ENCODE assay signal across 8 cellular contexts in genomic region chr5:175321927-175322532, GRCh38.
DNase-seq lines count a peak whose midpoint lies in the region; ATAC-seq and TF ChIP-seq lines count a peak whose summit lies in the region.

No MANE protein-coding gene starts in this region.

- H3K27me3 ChIP-seq in neural progenitor cell, result no peaks in the 10 kb centered on the region
- H3K27me3 ChIP-seq in esophagus muscularis mucosa, result peaks cover 0 to 6% (median 0%) of the 10 kb centered on the region in 4 donors

- DNase-seq in NOMO-1 (lab: John Stamatoyannopoulos, UW; ENCODE audit: unreplicated experiment in 2 of 2), result peak; percentile 1 to 7
- DNase-seq in NOMO-1 treated with dmso at 0.1 percent for 144 hours (lab: John Stamatoyannopoulos, UW; ENCODE audit: unreplicated experiment), result no peak
- peak; percentile 53 for DNase-seq in NAMALWA (ENCODE audit: low spot score)
- DNase-seq in cardiac fibroblast (ENCODE audit: low read depth in 2 of 2), result peak; percentile 4 to 18
- DNase-seq in neural progenitor cell (ENCODE audit: low spot score), result peak; percentile 93
- DNase-seq in esophagus muscularis mucosa (ENCODE audit: extremely low spot score), result no peak
- no peak for DNase-seq in stimulated activated naive B cell treated with anti-CD40 and anti-IgM and Interleukin-4, amounts not matched to agents 10 μg/mL and 1 μg/mL and 100 μg/mL, for 72 hours

- H3K36me3 ChIP-seq in neural progenitor cell, result no peaks in the 10 kb centered on the region
- H3K36me3 ChIP-seq in esophagus muscularis mucosa, result no peaks in the 10 kb centered on the region

- H3K4me2 ChIP-seq in neural progenitor cell, result no peak overlapping the region

- 21% methylated on average over 3 of the region's 3 CpGs for WGBS in esophagus muscularis mucosa

- no peaks in the 10 kb centered on the region for H3K9me3 ChIP-seq in neural progenitor cell (ENCODE audit: low read depth)
- H3K9me3 ChIP-seq in esophagus muscularis mucosa, result no peaks in the 10 kb centered on the region

- H3F3A ChIP-seq in neural progenitor cell (ENCODE audit: low read depth), result no peaks in the 10 kb centered on the region

- H3K4me3 ChIP-seq in cardiac fibroblast (replicated peaks in 1 of 2; ENCODE audit: low read depth in 2 of 2, low read length in 2 of 2), result no peak overlapping the region
- no peak overlapping the region for H3K4me3 ChIP-seq in neural progenitor cell
- H3K4me3 ChIP-seq in esophagus muscularis mucosa, result no peak overlapping the region

- H3K27ac ChIP-seq in neural progenitor cell (no peak overlapping the region), esophagus muscularis mucosa (replicated peaks in 1 of 4) (no peak overlapping the region)

- H3K79me2 ChIP-seq in neural progenitor cell (ENCODE audit: low read depth), result no peaks in the 10 kb centered on the region

- no peak for TF ChIP-seq CTCF in cardiac fibroblast (IDR thresholded peaks at IDR 0.05; ENCODE audit: low read depth, low read length)
- TF ChIP-seq CTCF in neural progenitor cell (IDR thresholded peaks at IDR 0.05), result no peak
- TF ChIP-seq CTCF in esophagus muscularis mucosa (IDR thresholded peaks at IDR 0.05), result no peak

- H3K27ac Mint-ChIP-seq in neural progenitor cell, result no peak overlapping the region
- no peak overlapping the region for H3K27ac Mint-ChIP-seq in stimulated activated naive B cell treated with anti-CD40 and anti-IgM and Interleukin-4, amounts not matched to agents 10 μg/mL and 1 μg/mL and 100 μg/mL, for 72 hours

- peaks cover 7% of the 10 kb centered on the region for H4K20me1 ChIP-seq in neural progenitor cell (ENCODE audit: low read depth)

- intact Hi-C loops in esophagus muscularis mucosa (cut with DNase I), result no loop called here

- peaks cover under 1% of the 10 kb centered on the region for H3K4me1 Mint-ChIP-seq in neural progenitor cell
- no peaks in the 10 kb centered on the region for H3K4me1 Mint-ChIP-seq in stimulated activated naive B cell treated with anti-CD40 and anti-IgM and Interleukin-4, amounts not matched to agents 10 μg/mL and 1 μg/mL and 100 μg/mL, for 72 hours

- H3K4me3 Mint-ChIP-seq in neural progenitor cell, result no peak overlapping the region
- H3K4me3 Mint-ChIP-seq in stimulated activated naive B cell treated with anti-CD40 and anti-IgM and Interleukin-4, amounts not matched to agents 10 μg/mL and 1 μg/mL and 100 μg/mL, for 72 hours, result no peak overlapping the region

- peaks cover 11% of the 10 kb centered on the region for H3K27me3 Mint-ChIP-seq in neural progenitor cell (ENCODE audit: insufficient read depth, low read depth)
- peaks cover 0 to 4% of the 10 kb centered on the region in 2 donors for H3K27me3 Mint-ChIP-seq in stimulated activated naive B cell treated with anti-CD40 and anti-IgM and Interleukin-4, amounts not matched to agents 10 μg/mL and 1 μg/mL and 100 μg/mL, for 72 hours

- no peak overlapping the region for H2AFZ ChIP-seq in neural progenitor cell (replicated peaks)

- H3K9ac ChIP-seq in neural progenitor cell, result no peak overlapping the region

- ATAC-seq in HG03354 (IDR thresholded peaks at IDR 0.05; ENCODE audit: poor library complexity, severe bottlenecking, unreplicated experiment), result no peak
- ATAC-seq in stimulated activated naive B cell treated with anti-CD40 and anti-IgM and Interleukin-4, amounts not matched to agents 10 μg/mL and 1 μg/mL and 100 μg/mL, for 72 hours (replicated peaks), result no peak

- TF ChIP-seq POLR2A in esophagus muscularis mucosa (IDR thresholded peaks at IDR 0.05; ENCODE audit: low read depth), result no peak

- H3K4me1 ChIP-seq in neural progenitor cell, result no peaks in the 10 kb centered on the region
- no peaks in the 10 kb centered on the region for H3K4me1 ChIP-seq in esophagus muscularis mucosa

- H3K36me3 Mint-ChIP-seq in neural progenitor cell, result no peaks in the 10 kb centered on the region
- no peaks in the 10 kb centered on the region for H3K36me3 Mint-ChIP-seq in stimulated activated naive B cell treated with anti-CD40 and anti-IgM and Interleukin-4, amounts not matched to agents 10 μg/mL and 1 μg/mL and 100 μg/mL, for 72 hours

- H3K9me3 Mint-ChIP-seq in neural progenitor cell, result no peaks in the 10 kb centered on the region
- no peaks in the 10 kb centered on the region for H3K9me3 Mint-ChIP-seq in stimulated activated naive B cell treated with anti-CD40 and anti-IgM and Interleukin-4, amounts not matched to agents 10 μg/mL and 1 μg/mL and 100 μg/mL, for 72 hours

- no peak for TF ChIP-seq EP300 in esophagus muscularis mucosa (IDR thresholded peaks at IDR 0.05)

Comparison
In these comparisons a context has a peak if more than half of its experiments do, and no peak if none do; other contexts are left out.
1. DNase-seq: peak in NOMO-1 (2 of 2), NAMALWA (single experiment), cardiac fibroblast (2 of 2) and neural progenitor cell (single experiment); none in NOMO-1 treated with dmso at 0.1 percent for 144 hours (single experiment), esophagus muscularis mucosa (single experiment) and stimulated activated naive B cell treated with anti-CD40 and anti-IgM and Interleukin-4, amounts not matched to agents 10 μg/mL and 1 μg/mL and 100 μg/mL, for 72 hours (single experiment).